In genomic region chrX:23666282-23666681, GRCh38 we compare ENCODE assay signal across 16 cellular contexts. TPM values are rescaled to one million over a fixed set of nuclear protein-coding genes. Genes with fewer than 3 reads are reported as not detected.
DNase-seq lines count a peak whose midpoint lies in the region; ATAC-seq and TF ChIP-seq lines count a peak whose summit lies in the region.
"Had no signal": no experiment of that assay in that cellular context is flagged by ENCODE, and none has a peak within 500 bp of the region (broad histone marks: within the 10 kb centered on the region; RNA-seq: fewer than 3 reads in every experiment).

No MANE protein-coding gene starts in this region.

- no peaks in the 10 kb centered on the region for H3K27me3 ChIP-seq in PC-3 (ENCODE audit: low read length)
- no peaks in the 10 kb centered on the region for H3K27me3 ChIP-seq in smooth muscle cell (ENCODE audit: low read depth)
- H3K27me3 ChIP-seq: adrenal gland, gastrocnemius medialis had no signal

- TF ChIP-seq CTCF in PC-3 (conservative IDR thresholded peaks at IDR 0.05; ENCODE audit: low read depth, low read length) (no peak), endothelial cell (IDR thresholded peaks at IDR 0.05; ENCODE audit: unreplicated experiment) (no peak), smooth muscle cell (IDR thresholded peaks at IDR 0.05; ENCODE audit: borderline replicate concordance, insufficient read depth, poor library complexity, severe bottlenecking) (no peak)

- no peak overlapping the region for H3K4me3 Mint-ChIP-seq in activated naive CD4-positive, alpha-beta T cell treated with anti-CD3 and anti-CD28 coated beads for 36 hours
- H3K4me3 Mint-ChIP-seq in endothelial cell (ENCODE audit: unreplicated experiment): no peak overlapping the region

- H3K79me2 ChIP-seq in PC-3 (ENCODE audit: low read length) (peaks cover 38% of the 10 kb centered on the region), smooth muscle cell (ENCODE audit: low read depth) (peaks cover 35% of the 10 kb centered on the region)

- H3K27me3 Mint-ChIP-seq in activated naive CD4-positive, alpha-beta T cell treated with anti-CD3 and anti-CD28 coated beads for 36 hours (ENCODE audit: low read depth): no peaks in the 10 kb centered on the region
- H3K27me3 Mint-ChIP-seq in endothelial cell (ENCODE audit: unreplicated experiment): peaks cover 5% of the 10 kb centered on the region

- H3K9me3 ChIP-seq in PC-3 (ENCODE audit: low read length) (no peaks in the 10 kb centered on the region), smooth muscle cell (replicated peaks; ENCODE audit: low read depth) (no peaks in the 10 kb centered on the region)
- H3K9me3 ChIP-seq: adrenal gland, gastrocnemius medialis had no signal

- no TSS peak for BruUV-seq in PC-3 (replicated peaks; lab: Mats Ljungman, UMichigan)

- 0 out of 2 replicates have a peak overlapping the region, but pooled peaks have one; percentile 96 for H3K9ac ChIP-seq in PC-3 (ENCODE audit: low read length)
- H3K9ac ChIP-seq in smooth muscle cell (ENCODE audit: low read depth): no peak overlapping the region

- intact Hi-C loops in activated naive CD4-positive, alpha-beta T cell treated with anti-CD3 and anti-CD28 coated beads for 36 hours (cut with micrococcal nuclease): loop anchor here (5.0 to 10.0 kb wide), 5 partner anchors 239 to 1821 kb away; partner anchors contain the start of genes APOO, CXorf58 and KLHL15
- intact Hi-C loops in PC-3 (cut with micrococcal nuclease): loop anchor here (10.0 kb wide), 1 partner anchor 1029 kb away; the partner anchor contains the start of gene POLA1

- H2AFZ ChIP-seq in PC-3 (ENCODE audit: low read length) (peak overlapping the region; percentile 92), smooth muscle cell (ENCODE audit: low read depth) (peak overlapping the region; percentile 98)

- peaks cover 3% of the 10 kb centered on the region for H3K36me3 Mint-ChIP-seq in activated naive CD4-positive, alpha-beta T cell treated with anti-CD3 and anti-CD28 coated beads for 36 hours (ENCODE audit: low read depth)
- H3K36me3 Mint-ChIP-seq in activated naive CD4-positive, alpha-beta T cell treated with anti-CD3 and anti-CD28 coated beads, Interleukin-2, amount 50 U/mL, for 72 hours: peaks cover 0 to 7% of the 10 kb centered on the region in 2 donors
- no peaks in the 10 kb centered on the region for H3K36me3 Mint-ChIP-seq in endothelial cell (ENCODE audit: low read depth, unreplicated experiment)

- no peaks in the 10 kb centered on the region for H3K9me3 Mint-ChIP-seq in activated naive CD4-positive, alpha-beta T cell treated with anti-CD3 and anti-CD28 coated beads for 36 hours
- no peaks in the 10 kb centered on the region for H3K9me3 Mint-ChIP-seq in activated naive CD4-positive, alpha-beta T cell treated with anti-CD3 and anti-CD28 coated beads, Interleukin-2, amount 50 U/mL, for 72 hours
- H3K9me3 Mint-ChIP-seq in endothelial cell (ENCODE audit: unreplicated experiment): no peaks in the 10 kb centered on the region

- H3K4me2 ChIP-seq in PC-3 (ENCODE audit: low read length) (peak overlapping the region; percentile 88), smooth muscle cell (peak overlapping the region; percentile 88)

- peak overlapping the region; percentile 66 for H3K27ac Mint-ChIP-seq in activated naive CD4-positive, alpha-beta T cell treated with anti-CD3 and anti-CD28 coated beads for 36 hours
- peak overlapping the region in 1 of 2 donors; percentile 50 for H3K27ac Mint-ChIP-seq in activated naive CD4-positive, alpha-beta T cell treated with anti-CD3 and anti-CD28 coated beads, Interleukin-2, amount 50 U/mL, for 72 hours
- H3K27ac Mint-ChIP-seq in endothelial cell (ENCODE audit: unreplicated experiment): peak overlapping the region; percentile 84

- no peak for ATAC-seq in activated naive CD4-positive, alpha-beta T cell treated with anti-CD3 and anti-CD28 coated beads, Interleukin-2, amount 50 U/mL, for 72 hours
- ATAC-seq in PC-3 (no peak), HG03097 (IDR thresholded peaks at IDR 0.05; ENCODE audit: low FRiP score, unreplicated experiment) (no peak), HG02642 (IDR thresholded peaks at IDR 0.05; ENCODE audit: poor library complexity, unreplicated experiment) (no peak)

- peaks cover 13% of the 10 kb centered on the region for H3K4me1 ChIP-seq in PC-3 (ENCODE audit: insufficient read depth, low read length)
- H3K4me1 ChIP-seq in smooth muscle cell (ENCODE audit: low read depth): peaks cover 14% of the 10 kb centered on the region

- WGBS in smooth muscle cell (ENCODE audit: low lambda C conversion rate): 97% methylated on average over 16 of the region's 16 CpGs

- H3K4me3 ChIP-seq in PC-3 (ENCODE audit: low read length): no peak overlapping the region
- no peak overlapping the region for H3K4me3 ChIP-seq in smooth muscle cell

- H3K36me3 ChIP-seq in PC-3 (ENCODE audit: low read depth, low read length): peaks cover under 1% of the 10 kb centered on the region; the same call in 1 of the 2 replicates
- H3K36me3 ChIP-seq in smooth muscle cell (ENCODE audit: low read depth): no peaks in the 10 kb centered on the region
- H3K36me3 ChIP-seq: gastrocnemius medialis had no signal

- peaks cover 42% of the 10 kb centered on the region for H3K4me1 Mint-ChIP-seq in activated naive CD4-positive, alpha-beta T cell treated with anti-CD3 and anti-CD28 coated beads for 36 hours (ENCODE audit: low read depth)
- peaks cover 3% of the 10 kb centered on the region for H3K4me1 Mint-ChIP-seq in endothelial cell (ENCODE audit: unreplicated experiment)

- H3F3A ChIP-seq in PC-3 (ENCODE audit: low read length, unreplicated experiment) (no peaks in the 10 kb centered on the region), smooth muscle cell (ENCODE audit: low read depth) (peaks cover 5% of the 10 kb centered on the region)

- no peak for DNase-seq in activated naive CD4-positive, alpha-beta T cell treated with anti-CD3 and anti-CD28 coated beads for 36 hours
- DNase-seq in activated naive CD4-positive, alpha-beta T cell treated with anti-CD3 and anti-CD28 coated beads, Interleukin-2, amount 50 U/mL, for 72 hours (ENCODE audit: low spot score in 2 of 2): no peak
- DNase-seq in PC-3: no peak
- no peak for DNase-seq in endothelial cell (ENCODE audit: low spot score)
- no peak for DNase-seq in smooth muscle cell (lab: John Stamatoyannopoulos, UW; ENCODE audit: unreplicated experiment)
- DNase-seq in GM03348 (ENCODE audit: low spot score): no peak
- DNase-seq: activated CD4-positive, alpha-beta T cell treated with anti-CD3 and anti-CD28 coated beads for 1 hour; adrenal gland; AML-193; dermis blood vessel endothelial cell; gastrocnemius medialis; NCI-H524 treated with DMSO at 0.1 percent for 48 hours; SHP77 treated with DMSO at 0.1 percent for 48 hours; stimulated activated CD4-positive, alpha-beta T cell treated with anti-CD3 and anti-CD28 coated beads, Interleukin-12 subunit alpha, Interleukin-12 subunit beta, amount 100 ng/mL, for 4 hours had no signal

- no peaks in the 10 kb centered on the region for H3K9me2 ChIP-seq in PC-3 (replicated peaks; ENCODE audit: low read length)

- CTCF ChIA-PET in activated naive CD4-positive, alpha-beta T cell treated with anti-CD3 and anti-CD28 coated beads for 36 hours (lab: Charles Lee): interaction anchor here (0.7 kb wide), 1 partner anchor 97 kb away, joined by 3 read pairs; no protein-coding TSS in a partner anchor
- CTCF ChIA-PET in PC-3 (lab: Charles Lee): no interaction called here

- H3K27ac ChIP-seq in PC-3 (ENCODE audit: low read length): no peak overlapping the region
- peak overlapping the region; percentile 91 for H3K27ac ChIP-seq in smooth muscle cell (ENCODE audit: low read depth)

- H4K20me1 ChIP-seq in PC-3 (ENCODE audit: low read length) (0 out of 2 replicates have a peak, but pooled peaks cover 4% of the 10 kb centered on the region), smooth muscle cell (ENCODE audit: low read depth) (peaks cover 7% of the 10 kb centered on the region)

- POLR2A ChIA-PET in PC-3 (lab: Charles Lee; ENCODE audit: unreplicated experiment): no interaction called here

RNA-seq across cellular contexts. Expression of gene PRDX4, which starts 1.0 kb away (rescaled TPM):
- total RNA-seq in activated naive CD4-positive, alpha-beta T cell treated with anti-CD3 and anti-CD28 coated beads for 36 hours: 10 to 100 TPM; 39.6 to 40.0 TPM
- total RNA-seq in activated naive CD4-positive, alpha-beta T cell treated with anti-CD3 and anti-CD28 coated beads, Interleukin-2, amount 50 U/mL, for 72 hours: 10 to 100 TPM; 42.6 to 48.2 TPM
- 249 and 276 TPM in 2 replicates for total RNA-seq in PC-3 (2014; rRNA removed)
- total RNA-seq in endothelial cell (ENCODE audit: unreplicated experiment): 74.6 TPM
- 768 and 853 TPM in 2 replicates for total RNA-seq in smooth muscle cell
- 731 and 868 TPM in 2 replicates for polyA plus RNA-seq in smooth muscle cell
